In the genomic region with DNA sequence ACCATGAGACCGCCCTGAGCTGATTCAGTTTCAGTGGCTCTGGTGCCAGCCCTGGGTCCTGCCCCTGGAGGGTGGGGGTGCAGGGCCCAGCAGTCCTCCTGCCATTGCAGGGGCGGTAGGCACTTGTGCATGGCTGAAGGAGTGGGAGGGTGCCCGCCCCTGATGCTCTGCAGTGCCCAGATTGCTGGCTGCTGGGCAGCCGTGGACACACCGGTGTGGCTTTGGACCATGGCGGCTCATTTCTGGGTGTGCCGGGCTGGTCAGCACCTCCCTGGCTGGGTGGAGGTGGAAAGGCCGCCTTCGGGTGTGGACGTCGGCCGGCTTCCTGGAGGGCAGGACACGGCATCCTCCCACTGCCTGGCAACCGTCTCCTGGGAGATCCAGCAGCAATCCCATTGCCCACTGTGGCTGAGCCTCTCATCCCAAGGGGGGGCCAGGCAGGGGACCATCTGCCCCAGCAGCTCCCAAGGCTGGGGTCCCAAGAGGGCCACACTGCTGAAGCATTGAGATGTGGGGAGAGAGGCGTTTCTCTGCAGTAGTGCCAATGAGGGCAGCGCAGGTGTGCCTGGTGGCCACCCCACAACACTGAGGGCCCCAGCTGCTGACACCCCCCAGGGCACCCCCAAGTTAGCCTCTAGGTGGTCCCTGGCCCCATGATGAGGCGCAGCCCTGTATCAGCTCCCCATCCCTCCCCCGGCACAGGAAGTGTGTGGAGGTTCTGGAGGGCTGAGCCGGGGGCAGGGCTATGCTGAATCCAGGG, we compare ENCODE assay signal across 8 cellular contexts. TPM values are rescaled to one million over a fixed set of nuclear protein-coding genes. Genes with fewer than 3 reads are reported as not detected.
DNase-seq lines count a peak whose midpoint lies in the region; ATAC-seq and TF ChIP-seq lines count a peak whose summit lies in the region.
"Had no signal": no experiment of that assay in that cellular context is flagged by ENCODE, and none has a peak within 500 bp of the region (broad histone marks: within the 10 kb centered on the region; RNA-seq: fewer than 3 reads in every experiment).

No MANE protein-coding gene starts in this region.

- H4K20me1 ChIP-seq in mammary epithelial cell (ENCODE audit: insufficient read depth, low read length): peaks cover 2% of the 10 kb centered on the region

- H3K79me1 ChIP-seq in neuronal stem cell (ENCODE audit: low read depth, low read length): peaks cover 45% of the 10 kb centered on the region

- POLR2A ChIA-PET in activated CD8-positive, alpha-beta T cell treated with anti-CD3 and anti-CD28 coated beads for 36 hours (lab: Charles Lee): interaction anchor here (1.1 to 1.3 kb wide), 4 partner anchors 8 to 53 kb away, joined by 3 to 6 read pairs (median 4); no protein-coding TSS in a partner anchor

- BruUV-seq in mammary epithelial cell (replicated peaks; lab: Mats Ljungman, UMichigan): no TSS peak

- peak overlapping the region; percentile 68 for H2AK5ac ChIP-seq in neuronal stem cell (ENCODE audit: low read depth, low read length)

- no peaks in the 10 kb centered on the region for H3K9me3 Mint-ChIP-seq in activated CD8-positive, alpha-beta T cell treated with anti-CD3 and anti-CD28 coated beads for 36 hours

- ATAC-seq in GM19025 (IDR thresholded peaks at IDR 0.05; ENCODE audit: low read depth, unreplicated experiment) (peak; percentile 26), HG02678 (IDR thresholded peaks at IDR 0.05; ENCODE audit: unreplicated experiment) (peak; percentile 37), HG02970 (IDR thresholded peaks at IDR 0.05; ENCODE audit: low FRiP score, unreplicated experiment) (no peak)
- ATAC-seq in activated CD8-positive, alpha-beta T cell treated with anti-CD3 and anti-CD28 coated beads for 36 hours: peak; percentile 82

- H2BK5ac ChIP-seq in neuronal stem cell (ENCODE audit: low read length): peak overlapping the region; percentile 66

- H4K8ac ChIP-seq in neuronal stem cell (ENCODE audit: low read depth, low read length): no peak overlapping the region

- peak overlapping the region; percentile 60 for H3K9ac ChIP-seq in neuronal stem cell (ENCODE audit: low read depth, low read length, poor library complexity)
- no peak overlapping the region for H3K9ac ChIP-seq in mammary epithelial cell (ENCODE audit: insufficient read depth, low read length)

- TF ChIP-seq CTCF in activated CD8-positive, alpha-beta T cell treated with anti-CD3 and anti-CD28 coated beads for 36 hours (IDR thresholded peaks at IDR 0.05): no peak
- TF ChIP-seq CTCF in mammary epithelial cell (conservative IDR thresholded peaks at IDR 0.05 in 1 of 2, IDR thresholded peaks at IDR 0.05 in 1 of 2; ENCODE audit: extremely low read depth in 1 of 2, insufficient read depth in 1 of 2, low read depth in 1 of 2, low read length in 2 of 2): no peak

- H3K4ac ChIP-seq in neuronal stem cell (ENCODE audit: low read length): no peak overlapping the region

- peaks cover 35 to 40% of the 10 kb centered on the region in 2 donors for H3K4me1 ChIP-seq in neuronal stem cell (ENCODE audit: control insufficient read depth in 2 of 2, insufficient read depth in 1 of 2, low read depth in 1 of 2, low read length in 2 of 2)
- H3K4me1 ChIP-seq in mammary epithelial cell (ENCODE audit: insufficient read depth, low read length): peaks cover 22% of the 10 kb centered on the region

- H3K27me3 ChIP-seq in neuronal stem cell (ENCODE audit: control insufficient read depth in 3 of 3, insufficient read depth in 3 of 3, low read depth in 1 of 3, low read length in 3 of 3) (no peaks in the 10 kb centered on the region), mammary epithelial cell (ENCODE audit: insufficient read depth, low read length) (no peaks in the 10 kb centered on the region)

- H2AFZ ChIP-seq in neuronal stem cell (ENCODE audit: low read length) (no peak overlapping the region), mammary epithelial cell (ENCODE audit: low read depth, low read length) (no peak overlapping the region)

- H3K9me3 ChIP-seq in neuronal stem cell (replicated peaks in 1 of 2; ENCODE audit: control insufficient read depth in 2 of 2, insufficient read depth in 1 of 2, low read depth in 1 of 2, low read length in 2 of 2) (no peaks in the 10 kb centered on the region), mammary epithelial cell (replicated peaks; ENCODE audit: insufficient read depth, low read length) (no peaks in the 10 kb centered on the region)

- H2BK12ac ChIP-seq in neuronal stem cell (ENCODE audit: low read length): no peak overlapping the region

- intact Hi-C loops in activated CD8-positive, alpha-beta T cell treated with anti-CD3 and anti-CD28 coated beads for 36 hours (cut with micrococcal nuclease): no loop called here
- intact Hi-C loops in mammary epithelial cell (cut with micrococcal nuclease): no loop called here

- H3K4me1 Mint-ChIP-seq in activated CD8-positive, alpha-beta T cell treated with anti-CD3 and anti-CD28 coated beads for 36 hours (ENCODE audit: low read depth): peaks cover 26% of the 10 kb centered on the region

- peak overlapping the region; percentile 93 for H3K23ac ChIP-seq in neuronal stem cell (ENCODE audit: low read depth, low read length, poor library complexity)

- H3K18ac ChIP-seq in neuronal stem cell (ENCODE audit: low read length): peak overlapping the region; percentile 87

- in situ Hi-C loops in mammary epithelial cell (cut with MboI; ENCODE audit: low sequenced_read_pairs in 2 of 2): no loop called here

- no peak overlapping the region for H3K4me3 ChIP-seq in neuronal stem cell (ENCODE audit: low read length in 2 of 2)
- H3K4me3 ChIP-seq in mammary epithelial cell (replicated peaks in 1 of 3; ENCODE audit: insufficient read depth in 1 of 3, low read depth in 2 of 3, low read length in 3 of 3): no peak overlapping the region

- DNase-seq in activated CD8-positive, alpha-beta T cell treated with anti-CD3 and anti-CD28 coated beads for 36 hours: no peak
- DNase-seq in neuronal stem cell (ENCODE audit: low spot score): no peak
- DNase-seq in NCI-H748 treated with DMSO at 0.1 percent for 48 hours (lab: John Stamatoyannopoulos, UW): no peak
- no peak for DNase-seq in mammary epithelial cell

- H4K91ac ChIP-seq in neuronal stem cell (ENCODE audit: low read depth, low read length, poor library complexity): no peak overlapping the region

- peak overlapping the region; percentile 97 for H3K14ac ChIP-seq in neuronal stem cell (ENCODE audit: low read length)

- peaks cover 34 to 47% of the 10 kb centered on the region in 2 donors for H3K36me3 ChIP-seq in neuronal stem cell (replicated peaks in 1 of 2; ENCODE audit: control insufficient read depth in 2 of 2, insufficient read depth in 2 of 2, low read length in 2 of 2)
- H3K36me3 ChIP-seq in mammary epithelial cell (ENCODE audit: insufficient read depth, low read length): peaks cover 2% of the 10 kb centered on the region

- peaks cover 32% of the 10 kb centered on the region for H3K79me2 ChIP-seq in mammary epithelial cell (ENCODE audit: insufficient read depth, low read length)

- peak overlapping the region; percentile 64 for H3K4me3 Mint-ChIP-seq in activated CD8-positive, alpha-beta T cell treated with anti-CD3 and anti-CD28 coated beads for 36 hours

- CTCF ChIA-PET in activated CD8-positive, alpha-beta T cell treated with anti-CD3 and anti-CD28 coated beads for 36 hours (lab: Charles Lee): interaction anchor here (0.6 to 2.5 kb wide), 10 partner anchors 9 to 193 kb away, joined by 3 to 9 read pairs (median 4); no protein-coding TSS in a partner anchor
- CTCF ChIA-PET in mammary epithelial cell (lab: Charles Lee; ENCODE audit: low non-redundant PET): no interaction called here

- H3K36me3 Mint-ChIP-seq in activated CD8-positive, alpha-beta T cell treated with anti-CD3 and anti-CD28 coated beads for 36 hours (ENCODE audit: low read depth): no peaks in the 10 kb centered on the region

- H2BK15ac ChIP-seq in neuronal stem cell (ENCODE audit: low read length): no peak overlapping the region

- peak overlapping the region; percentile 31 for H3K27ac ChIP-seq in neuronal stem cell (replicated peaks; ENCODE audit: low read length)
- no peak overlapping the region for H3K27ac ChIP-seq in mammary epithelial cell (ENCODE audit: insufficient read depth, low read depth, low read length)

- H3K4me2 ChIP-seq in neuronal stem cell (ENCODE audit: insufficient read depth, low read length, poor library complexity, severe bottlenecking): no peak overlapping the region
- no peak overlapping the region for H3K4me2 ChIP-seq in mammary epithelial cell (ENCODE audit: insufficient read depth, low read depth, low read length)

- peak overlapping the region; percentile 89 for H3K27ac Mint-ChIP-seq in activated CD8-positive, alpha-beta T cell treated with anti-CD3 and anti-CD28 coated beads for 36 hours

- no peaks in the 10 kb centered on the region for H3K27me3 Mint-ChIP-seq in activated CD8-positive, alpha-beta T cell treated with anti-CD3 and anti-CD28 coated beads for 36 hours

- no CpG with 5 or more reads among the region's 19 CpGs for WGBS in neuronal stem cell (ENCODE audit: extremely low coverage in 2 of 2, insufficient read length in 2 of 2, insufficient replicate concordance in 1 of 2), 2 donors
- 88% methylated on average over 12 of the region's 19 CpGs for WGBS in mammary epithelial cell (ENCODE audit: low coverage, missing lambda C conversion rate)

- no peak overlapping the region for H2BK120ac ChIP-seq in neuronal stem cell (ENCODE audit: low read depth, low read length)

- dilution Hi-C loops in mammary epithelial cell (cut with HindIII; ENCODE audit: low sequenced_read_pairs): no loop called here

RNA-seq across cellular contexts. Expression of gene TTYH3, which starts 12.9 kb away (rescaled TPM):
- 10 to 100 TPM; 30.3 to 32.3 TPM for total RNA-seq in activated CD8-positive, alpha-beta T cell treated with anti-CD3 and anti-CD28 coated beads for 36 hours
- 136 TPM for polyA plus RNA-seq in neuronal stem cell (2013, experiment 1 of 2)
- 133 TPM for polyA plus RNA-seq in neuronal stem cell (2013, experiment 2 of 2)
- 10 to 100 TPM; 13.2 to 45.8 TPM for total RNA-seq in mammary epithelial cell
- polyA plus RNA-seq in mammary epithelial cell: 25.9 TPM
- 20.2 TPM for polyA minus RNA-seq in mammary epithelial cell

RNA-seq across cellular contexts. Expression of gene AMZ1, which starts 43.3 kb away (rescaled TPM):
- total RNA-seq in activated CD8-positive, alpha-beta T cell treated with anti-CD3 and anti-CD28 coated beads for 36 hours: under 1 TPM; 0.11 to 0.14 TPM
- 0.04 TPM for polyA plus RNA-seq in neuronal stem cell (2013, experiment 1 of 2)
- polyA plus RNA-seq in neuronal stem cell (2013, experiment 2 of 2): 0.01 TPM
- under 1 TPM; 0.42 to 0.50 TPM for total RNA-seq in mammary epithelial cell
- 0.15 TPM for polyA plus RNA-seq in mammary epithelial cell
- 0.98 TPM for polyA minus RNA-seq in mammary epithelial cell
- total RNA-seq: H4 had no signal
